In the genomic region with DNA sequence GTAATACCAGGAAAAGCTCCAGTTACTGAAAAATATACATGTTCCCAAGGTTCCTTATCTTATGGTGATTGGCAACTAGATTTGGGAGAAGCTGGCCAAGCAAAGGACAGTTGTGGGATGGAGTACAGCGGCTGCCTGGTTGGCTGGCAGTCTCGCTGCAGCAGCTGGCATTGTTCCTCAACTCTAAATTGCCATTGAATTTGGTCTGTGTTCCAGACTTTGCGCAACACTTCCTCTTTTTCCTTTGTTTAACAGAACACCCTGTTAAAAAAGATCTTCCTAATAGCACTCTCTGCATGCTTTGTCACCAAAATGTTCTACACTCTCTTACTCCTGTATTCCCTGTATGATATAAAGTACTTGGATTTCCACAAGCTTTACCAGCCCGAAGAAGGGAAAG, we compare ENCODE assay signal across 1 cellular context.
TF ChIP-seq lines count a peak whose summit lies in the region.

No MANE protein-coding gene starts in this region.

TF ChIP-seq in SK-N-SH treated with all-trans-retinoic acid at 6 μM for 48 hours, 23 proteins besides CTCF, POLR2A, EP300 and RAD21 (continued from another document):
- TF ChIP-seq, protein P1, sequence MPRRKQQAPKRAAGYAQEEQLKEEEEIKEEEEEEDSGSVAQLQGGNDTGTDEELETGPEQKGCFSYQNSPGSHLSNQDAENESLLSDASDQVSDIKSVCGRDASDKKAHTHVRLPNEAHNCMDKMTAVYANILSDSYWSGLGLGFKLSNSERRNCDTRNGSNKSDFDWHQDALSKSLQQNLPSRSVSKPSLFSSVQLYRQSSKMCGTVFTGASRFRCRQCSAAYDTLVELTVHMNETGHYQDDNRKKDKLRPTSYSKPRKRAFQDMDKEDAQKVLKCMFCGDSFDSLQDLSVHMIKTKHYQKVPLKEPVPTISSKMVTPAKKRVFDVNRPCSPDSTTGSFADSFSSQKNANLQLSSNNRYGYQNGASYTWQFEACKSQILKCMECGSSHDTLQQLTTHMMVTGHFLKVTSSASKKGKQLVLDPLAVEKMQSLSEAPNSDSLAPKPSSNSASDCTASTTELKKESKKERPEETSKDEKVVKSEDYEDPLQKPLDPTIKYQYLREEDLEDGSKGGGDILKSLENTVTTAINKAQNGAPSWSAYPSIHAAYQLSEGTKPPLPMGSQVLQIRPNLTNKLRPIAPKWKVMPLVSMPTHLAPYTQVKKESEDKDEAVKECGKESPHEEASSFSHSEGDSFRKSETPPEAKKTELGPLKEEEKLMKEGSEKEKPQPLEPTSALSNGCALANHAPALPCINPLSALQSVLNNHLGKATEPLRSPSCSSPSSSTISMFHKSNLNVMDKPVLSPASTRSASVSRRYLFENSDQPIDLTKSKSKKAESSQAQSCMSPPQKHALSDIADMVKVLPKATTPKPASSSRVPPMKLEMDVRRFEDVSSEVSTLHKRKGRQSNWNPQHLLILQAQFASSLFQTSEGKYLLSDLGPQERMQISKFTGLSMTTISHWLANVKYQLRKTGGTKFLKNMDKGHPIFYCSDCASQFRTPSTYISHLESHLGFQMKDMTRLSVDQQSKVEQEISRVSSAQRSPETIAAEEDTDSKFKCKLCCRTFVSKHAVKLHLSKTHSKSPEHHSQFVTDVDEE (CRISPR knock-in tag; IDR thresholded peaks at IDR 0.05): no peak
